23 cellular contexts compared by ENCODE assay signal in the genomic region with DNA sequence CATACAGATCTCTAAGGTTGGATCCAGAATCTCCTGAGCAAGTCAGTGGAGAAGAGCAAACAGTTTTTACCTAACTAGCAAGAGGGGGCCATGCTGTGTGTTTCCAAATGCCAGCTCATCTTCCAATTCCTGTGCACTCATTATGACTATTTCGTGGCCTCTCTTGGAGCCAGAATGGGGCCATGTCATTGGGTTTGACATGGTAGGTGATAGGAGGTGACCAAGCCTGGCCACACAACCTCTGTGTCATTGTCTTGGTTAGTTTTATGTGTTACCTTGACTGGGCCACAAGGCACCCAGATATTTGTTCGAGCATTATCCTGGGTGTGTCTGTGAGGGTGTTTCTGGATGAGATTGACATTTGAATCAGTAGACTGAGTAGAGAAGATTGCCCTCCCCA.
DNase-seq lines count a peak whose midpoint lies in the region; ATAC-seq and TF ChIP-seq lines count a peak whose summit lies in the region.
"Had no signal": no experiment of that assay in that cellular context is flagged by ENCODE, and none has a peak within 500 bp of the region (broad histone marks: within the 10 kb centered on the region; RNA-seq: fewer than 3 reads in every experiment).

No MANE protein-coding gene starts in this region.

- H3K4me1 ChIP-seq in PC-3 (ENCODE audit: insufficient read depth, low read length) = peaks cover 4% of the 10 kb centered on the region; the same call in 1 of the 2 replicates
- H3K4me1 ChIP-seq: A549 had no signal

- TF ChIP-seq CTCF in PC-3 (conservative IDR thresholded peaks at IDR 0.05; ENCODE audit: low read depth, low read length) = no peak

- H3K27ac ChIP-seq in PC-3 (ENCODE audit: low read length) = no peak overlapping the region
- H3K27ac ChIP-seq: A549, C4-2B had no signal

- POLR2A ChIA-PET in PC-3 (lab: Charles Lee; ENCODE audit: unreplicated experiment) = no interaction called here

- no peak overlapping the region for H3K9ac ChIP-seq in PC-3 (ENCODE audit: low read length)

- no peaks in the 10 kb centered on the region for H4K20me1 ChIP-seq in PC-3 (ENCODE audit: low read length)

- no peak overlapping the region for H3K27ac Mint-ChIP-seq in activated CD8-positive, alpha-beta memory T cell treated with anti-CD3 and anti-CD28 coated beads, Interleukin-2, amount 10 ng/mL, durations not matched to agents 7 days and 5 days
- H3K27ac Mint-ChIP-seq in activated naive CD8-positive, alpha-beta T cell treated with anti-CD3 and anti-CD28 coated beads, Interleukin-2, amount 50 U/mL, for 24 hours = no peak overlapping the region
- no peak overlapping the region for H3K27ac Mint-ChIP-seq in activated naive CD8-positive, alpha-beta T cell treated with anti-CD3 and anti-CD28 coated beads for 36 hours
- no peak overlapping the region for H3K27ac Mint-ChIP-seq in stimulated activated naive B cell treated with anti-CD40 and anti-IgM and Interleukin-4, amounts not matched to agents 10 μg/mL and 1 μg/mL and 100 μg/mL, for 72 hours
- H3K27ac Mint-ChIP-seq: CD8-positive, alpha-beta T cell had no signal

- H3K9me2 ChIP-seq in PC-3 (replicated peaks; ENCODE audit: low read length) = no peaks in the 10 kb centered on the region

- no peaks in the 10 kb centered on the region for H3K36me3 Mint-ChIP-seq in activated CD8-positive, alpha-beta memory T cell treated with anti-CD3 and anti-CD28 coated beads, Interleukin-2, amount 10 ng/mL, durations not matched to agents 7 days and 5 days
- no peaks in the 10 kb centered on the region for H3K36me3 Mint-ChIP-seq in activated naive CD8-positive, alpha-beta T cell treated with anti-CD3 and anti-CD28 coated beads, Interleukin-2, amount 50 U/mL, for 24 hours (ENCODE audit: low read depth)
- no peaks in the 10 kb centered on the region for H3K36me3 Mint-ChIP-seq in activated naive CD8-positive, alpha-beta T cell treated with anti-CD3 and anti-CD28 coated beads for 36 hours
- H3K36me3 Mint-ChIP-seq in stimulated activated naive B cell treated with anti-CD40 and anti-IgM and Interleukin-4, amounts not matched to agents 10 μg/mL and 1 μg/mL and 100 μg/mL, for 72 hours = no peaks in the 10 kb centered on the region
- H3K36me3 Mint-ChIP-seq: CD8-positive, alpha-beta T cell had no signal

- no peak for ATAC-seq in activated CD8-positive, alpha-beta memory T cell treated with anti-CD3 and anti-CD28 coated beads, Interleukin-2, amount 10 ng/mL, durations not matched to agents 7 days and 5 days
- ATAC-seq in activated naive CD8-positive, alpha-beta T cell treated with anti-CD3 and anti-CD28 coated beads, Interleukin-2, amount 50 U/mL, for 24 hours = peak; percentile 61
- ATAC-seq in PC-3 (no peak), GM21825 (IDR thresholded peaks at IDR 0.05; ENCODE audit: unreplicated experiment) (no peak)
- peak; percentile 47 for ATAC-seq in stimulated activated naive CD8-positive, alpha-beta T cell treated with anti-CD3 and anti-CD28 coated beads, Interleukin-15, Interleukin-2, amounts not matched to agents 100 U/mL and 50 U/mL, for 24 hours
- ATAC-seq in stimulated activated naive B cell treated with anti-CD40 and anti-IgM and Interleukin-4, amounts not matched to agents 10 μg/mL and 1 μg/mL and 100 μg/mL, for 72 hours (replicated peaks) = no peak
- ATAC-seq: A549; CD8-positive, alpha-beta T cell; GM12878 had no signal

- H3K4me2 ChIP-seq in PC-3 (ENCODE audit: low read length) = no peak overlapping the region
- H3K4me2 ChIP-seq: A549 had no signal

- H3K9me3 ChIP-seq in PC-3 (ENCODE audit: low read length) = no peaks in the 10 kb centered on the region
- H3K9me3 ChIP-seq: A549, Caco-2, MG63 had no signal

- no peaks in the 10 kb centered on the region for H3K9me3 Mint-ChIP-seq in activated CD8-positive, alpha-beta memory T cell treated with anti-CD3 and anti-CD28 coated beads, Interleukin-2, amount 10 ng/mL, durations not matched to agents 7 days and 5 days (ENCODE audit: low read depth)
- H3K9me3 Mint-ChIP-seq in activated naive CD8-positive, alpha-beta T cell treated with anti-CD3 and anti-CD28 coated beads, Interleukin-2, amount 50 U/mL, for 24 hours = no peaks in the 10 kb centered on the region
- H3K9me3 Mint-ChIP-seq in activated naive CD8-positive, alpha-beta T cell treated with anti-CD3 and anti-CD28 coated beads for 36 hours = no peaks in the 10 kb centered on the region
- H3K9me3 Mint-ChIP-seq in stimulated activated naive B cell treated with anti-CD40 and anti-IgM and Interleukin-4, amounts not matched to agents 10 μg/mL and 1 μg/mL and 100 μg/mL, for 72 hours = no peaks in the 10 kb centered on the region
- H3K9me3 Mint-ChIP-seq: CD8-positive, alpha-beta T cell had no signal

- no peak overlapping the region for H2AFZ ChIP-seq in PC-3 (ENCODE audit: low read length)

- no peaks in the 10 kb centered on the region for H3K27me3 ChIP-seq in PC-3 (ENCODE audit: low read length)
- H3K27me3 ChIP-seq: MG63 had no signal

- no peaks in the 10 kb centered on the region for H3K36me3 ChIP-seq in PC-3 (ENCODE audit: low read depth, low read length)
- H3K36me3 ChIP-seq: MG63 had no signal

- CTCF ChIA-PET in activated CD8-positive, alpha-beta memory T cell treated with anti-CD3 and anti-CD28 coated beads, Interleukin-2, amount 10 ng/mL, durations not matched to agents 7 days and 5 days (lab: Charles Lee) = interaction anchor here (0.6 kb wide), 1 partner anchor 54 kb away, joined by 3 read pairs; no protein-coding TSS in a partner anchor
- CTCF ChIA-PET in PC-3 (lab: Charles Lee) = no interaction called here

- no peaks in the 10 kb centered on the region for H3K79me2 ChIP-seq in PC-3 (ENCODE audit: low read length)

- no peak overlapping the region for H3K4me3 Mint-ChIP-seq in activated CD8-positive, alpha-beta memory T cell treated with anti-CD3 and anti-CD28 coated beads, Interleukin-2, amount 10 ng/mL, durations not matched to agents 7 days and 5 days
- no peak overlapping the region for H3K4me3 Mint-ChIP-seq in activated naive CD8-positive, alpha-beta T cell treated with anti-CD3 and anti-CD28 coated beads, Interleukin-2, amount 50 U/mL, for 24 hours
- H3K4me3 Mint-ChIP-seq in activated naive CD8-positive, alpha-beta T cell treated with anti-CD3 and anti-CD28 coated beads for 36 hours = no peak overlapping the region
- no peak overlapping the region for H3K4me3 Mint-ChIP-seq in stimulated activated naive B cell treated with anti-CD40 and anti-IgM and Interleukin-4, amounts not matched to agents 10 μg/mL and 1 μg/mL and 100 μg/mL, for 72 hours
- H3K4me3 Mint-ChIP-seq: CD8-positive, alpha-beta T cell had no signal

- no peaks in the 10 kb centered on the region for H3K27me3 Mint-ChIP-seq in activated CD8-positive, alpha-beta memory T cell treated with anti-CD3 and anti-CD28 coated beads, Interleukin-2, amount 10 ng/mL, durations not matched to agents 7 days and 5 days
- H3K27me3 Mint-ChIP-seq in activated naive CD8-positive, alpha-beta T cell treated with anti-CD3 and anti-CD28 coated beads, Interleukin-2, amount 50 U/mL, for 24 hours = peaks cover 2% of the 10 kb centered on the region
- no peaks in the 10 kb centered on the region for H3K27me3 Mint-ChIP-seq in activated naive CD8-positive, alpha-beta T cell treated with anti-CD3 and anti-CD28 coated beads for 36 hours
- H3K27me3 Mint-ChIP-seq in stimulated activated naive B cell treated with anti-CD40 and anti-IgM and Interleukin-4, amounts not matched to agents 10 μg/mL and 1 μg/mL and 100 μg/mL, for 72 hours = peaks cover 2 to 8% of the 10 kb centered on the region in 2 donors

- intact Hi-C loops in PC-3 (cut with micrococcal nuclease) = no loop called here

- no TSS peak for BruUV-seq in PC-3 (replicated peaks; lab: Mats Ljungman, UMichigan)

- H3K4me3 ChIP-seq in PC-3 (ENCODE audit: low read length) = no peak overlapping the region
- H3K4me3 ChIP-seq: A549, GM12878, MG63 had no signal

- peak; percentile 48 for DNase-seq in activated CD8-positive, alpha-beta memory T cell treated with anti-CD3 and anti-CD28 coated beads, Interleukin-2, amount 10 ng/mL, durations not matched to agents 7 days and 5 days
- no peak for DNase-seq in activated CD8-positive, alpha-beta memory T cell treated with anti-CD3 and anti-CD28 coated beads for 24 hours
- DNase-seq in activated naive CD8-positive, alpha-beta T cell treated with anti-CD3 and anti-CD28 coated beads, Interleukin-2, amount 50 U/mL, for 24 hours = no peak
- no peak for DNase-seq in activated naive CD8-positive, alpha-beta T cell treated with anti-CD3 and anti-CD28 coated beads for 36 hours
- peak; percentile 12 for DNase-seq in PC-3
- DNase-seq in stimulated activated naive CD8-positive, alpha-beta T cell treated with anti-CD3 and anti-CD28 coated beads, Interleukin-15, Interleukin-2, amounts not matched to agents 100 U/mL and 50 U/mL, for 24 hours = no peak
- DNase-seq in stimulated activated naive B cell treated with anti-CD40 and anti-IgM and Interleukin-4, amounts not matched to agents 10 μg/mL and 1 μg/mL and 100 μg/mL, for 72 hours = no peak
- DNase-seq: AML-193; Caco-2; CD8-positive, alpha-beta T cell; EL; GDM1; IMR-90; KG1; MG63; NCI-H2029; NCI-H446; NCI-H524 treated with DMSO at 0.1 percent for 48 hours; NCI-H774 had no signal

- H3F3A ChIP-seq in PC-3 (ENCODE audit: low read length, unreplicated experiment) = no peaks in the 10 kb centered on the region

- peaks cover 20% of the 10 kb centered on the region for H3K4me1 Mint-ChIP-seq in activated CD8-positive, alpha-beta memory T cell treated with anti-CD3 and anti-CD28 coated beads, Interleukin-2, amount 10 ng/mL, durations not matched to agents 7 days and 5 days
- H3K4me1 Mint-ChIP-seq in activated naive CD8-positive, alpha-beta T cell treated with anti-CD3 and anti-CD28 coated beads, Interleukin-2, amount 50 U/mL, for 24 hours = peaks cover 20% of the 10 kb centered on the region
- peaks cover 19% of the 10 kb centered on the region for H3K4me1 Mint-ChIP-seq in activated naive CD8-positive, alpha-beta T cell treated with anti-CD3 and anti-CD28 coated beads for 36 hours
- peaks cover 2 to 4% of the 10 kb centered on the region in 2 donors for H3K4me1 Mint-ChIP-seq in stimulated activated naive B cell treated with anti-CD40 and anti-IgM and Interleukin-4, amounts not matched to agents 10 μg/mL and 1 μg/mL and 100 μg/mL, for 72 hours

Comparison
In these comparisons a context has a peak if more than half of its experiments do, and no peak if none do; other contexts are left out.
1. DNase-seq: peak in activated CD8-positive, alpha-beta memory T cell treated with anti-CD3 and anti-CD28 coated beads, Interleukin-2, amount 10 ng/mL, durations not matched to agents 7 days and 5 days (single experiment) and PC-3 (single experiment); none in activated CD8-positive, alpha-beta memory T cell treated with anti-CD3 and anti-CD28 coated beads for 24 hours (single experiment), activated naive CD8-positive, alpha-beta T cell treated with anti-CD3 and anti-CD28 coated beads, Interleukin-2, amount 50 U/mL, for 24 hours (single experiment), activated naive CD8-positive, alpha-beta T cell treated with anti-CD3 and anti-CD28 coated beads for 36 hours (single experiment), stimulated activated naive CD8-positive, alpha-beta T cell treated with anti-CD3 and anti-CD28 coated beads, Interleukin-15, Interleukin-2, amounts not matched to agents 100 U/mL and 50 U/mL, for 24 hours (single experiment) and stimulated activated naive B cell treated with anti-CD40 and anti-IgM and Interleukin-4, amounts not matched to agents 10 μg/mL and 1 μg/mL and 100 μg/mL, for 72 hours (single experiment).
2. ATAC-seq: peak in activated naive CD8-positive, alpha-beta T cell treated with anti-CD3 and anti-CD28 coated beads, Interleukin-2, amount 50 U/mL, for 24 hours (single experiment) and stimulated activated naive CD8-positive, alpha-beta T cell treated with anti-CD3 and anti-CD28 coated beads, Interleukin-15, Interleukin-2, amounts not matched to agents 100 U/mL and 50 U/mL, for 24 hours (single experiment); none in activated CD8-positive, alpha-beta memory T cell treated with anti-CD3 and anti-CD28 coated beads, Interleukin-2, amount 10 ng/mL, durations not matched to agents 7 days and 5 days (single experiment), PC-3 (single experiment), GM21825 (single experiment) and stimulated activated naive B cell treated with anti-CD40 and anti-IgM and Interleukin-4, amounts not matched to agents 10 μg/mL and 1 μg/mL and 100 μg/mL, for 72 hours (0 of 2).